ENCODE assay signal across 1 cellular context in the genomic region with DNA sequence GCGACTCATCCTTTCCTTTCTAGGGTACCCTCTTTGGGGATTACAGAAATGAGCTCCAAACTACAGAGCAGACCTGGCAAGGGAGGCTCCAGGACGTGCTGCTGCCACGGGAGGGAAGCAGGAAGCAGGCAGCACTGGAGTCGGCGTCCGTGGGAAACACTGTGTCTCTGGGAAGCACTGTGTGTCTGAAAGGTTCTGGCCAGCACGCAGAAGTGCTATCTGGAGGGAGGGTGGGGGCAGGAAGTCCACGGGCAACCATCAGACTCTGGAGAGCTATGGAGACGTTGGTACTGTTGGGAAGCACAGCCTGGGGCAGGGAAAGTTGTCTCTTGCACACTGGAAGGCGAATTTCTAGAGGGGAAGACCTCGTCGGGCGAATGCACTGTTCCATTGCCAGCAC.
TF ChIP-seq lines count a peak whose summit lies in the region.

No MANE protein-coding gene starts in this region.

TF ChIP-seq in endothelial cell of umbilical vein, 7 proteins besides CTCF, POLR2A, EP300 and RAD21 (continued from another document):
- TF ChIP-seq JUN (IDR thresholded peaks at IDR 0.05; ENCODE audit: borderline replicate concordance, insufficient read depth, insufficient read length, low read depth) (no peak), POLR2AphosphoS5 (IDR thresholded peaks at IDR 0.05; ENCODE audit: insufficient read depth, low read depth, low read length) (no peak), GATA2 (IDR thresholded peaks at IDR 0.05; ENCODE audit: insufficient read depth, insufficient read length, low read depth, low read length) (no peak), EZH2 (IDR thresholded peaks at IDR 0.05; ENCODE audit: borderline replicate concordance, low read depth, low read length, severe bottlenecking) (no peak), MYC (IDR thresholded peaks at IDR 0.05; ENCODE audit: low read depth, low read length) (no peak)
- TF ChIP-seq, protein P1, sequence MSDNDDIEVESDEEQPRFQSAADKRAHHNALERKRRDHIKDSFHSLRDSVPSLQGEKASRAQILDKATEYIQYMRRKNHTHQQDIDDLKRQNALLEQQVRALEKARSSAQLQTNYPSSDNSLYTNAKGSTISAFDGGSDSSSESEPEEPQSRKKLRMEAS (IDR thresholded peaks at IDR 0.05; ENCODE audit: insufficient read depth, insufficient read length), result no peak
TF ChIP-seq in endothelial cell of umbilical vein: peak in this region for 0.
